ENCODE assay signal across 8 cellular contexts in genomic region chr22:19844423-19845368, GRCh38. TPM values are rescaled to one million over a fixed set of nuclear protein-coding genes. Genes with fewer than 3 reads are reported as not detected.
A peak's percentile ranks its signal among the peaks of the same experiment; 100 is the strongest.
DNase-seq lines count a peak whose midpoint lies in the region; ATAC-seq and TF ChIP-seq lines count a peak whose summit lies in the region.

No MANE protein-coding gene starts in this region.

- H3K9me3 ChIP-seq in adrenal gland (replicated peaks in 1 of 3), result no peaks in the 10 kb centered on the region
- no peaks in the 10 kb centered on the region for H3K9me3 ChIP-seq in tibial artery

- H3K4me3 ChIP-seq in adrenal gland (no peak overlapping the region), tibial artery (peak overlapping the region in 1 of 2 donors; percentile 17)

- H3K27me3 ChIP-seq in adrenal gland (no peaks in the 10 kb centered on the region), tibial artery (no peaks in the 10 kb centered on the region)

- H3K4me1 ChIP-seq in adrenal gland (replicated peaks in 1 of 2), result peaks cover 3 to 12% of the 10 kb centered on the region in 2 donors
- peaks cover 7 to 31% (median 21%) of the 10 kb centered on the region in 4 donors for H3K4me1 ChIP-seq in tibial artery

- intact Hi-C loops in adrenal gland (cut with DNase I), result no loop called here
- intact Hi-C loops in tibial artery (cut with DNase I; ENCODE audit: low total_unique reads), result no loop called here

- H3K36me3 ChIP-seq in adrenal gland (replicated peaks in 1 of 2) (no peaks in the 10 kb centered on the region), tibial artery (peaks cover 0 to 9% (median 6%) of the 10 kb centered on the region in 3 donors)

- no peak for TF ChIP-seq POLR2A in adrenal gland (IDR thresholded peaks at IDR 0.05)

- H3K27ac ChIP-seq in adrenal gland, result peak overlapping the region in 2 of 5 donors; percentile 67 to 89
- peak overlapping the region; percentile 47 to 52 for H3K27ac ChIP-seq in tibial artery

- ATAC-seq in GM18519 (IDR thresholded peaks at IDR 0.05; ENCODE audit: low FRiP score, unreplicated experiment), result no peak

- TF ChIP-seq CTCF in adrenal gland (IDR thresholded peaks at IDR 0.05) (no peak), tibial artery (IDR thresholded peaks at IDR 0.05) (no peak)

- peak; percentile 57 for DNase-seq in activated CD8-positive, alpha-beta memory T cell treated with anti-CD3 and anti-CD28 coated beads, Interleukin-2, amount 50 U/mL, for 48 hours
- no peak for DNase-seq in activated CD8-positive, alpha-beta memory T cell treated with anti-CD3 and anti-CD28 coated beads for 24 hours
- DNase-seq in adrenal gland, result peak in 6 of 7 donors; percentile 46 to 81 (median 65)
- peak; percentile 35 for DNase-seq in iris pigment epithelial cell (ENCODE audit: low read depth)
- peak; percentile 79 to 83 for DNase-seq in tibial artery
- no peak for DNase-seq in NCI-H524 (lab: John Stamatoyannopoulos, UW)
- DNase-seq in NCI-H1092 treated with DMSO at 0.1 percent for 48 hours (lab: John Stamatoyannopoulos, UW), result no peak

- WGBS in adrenal gland, 4 donors, result 57 to 85% (median 65%) methylated on average over 9 to 22 of the region's 22 CpGs

RNA-seq across cellular contexts. Expression of gene GNB1L, which starts 10.0 kb away (rescaled TPM):
- total RNA-seq in adrenal gland, result 1 to 10 TPM in 7 of 8 donors, under 1 TPM in 1; 0.26 to 6.6 (median 3.7) TPM
- polyA plus RNA-seq in adrenal gland, result 1 to 10 TPM in 2 of 3 donors, not detected in 1; 4.3 to 6.2 TPM

RNA-seq across cellular contexts. Expression of gene RTL10, which starts 10.0 kb away (rescaled TPM):
- total RNA-seq in adrenal gland, result 10 to 100 TPM in 6 of 8 donors, 1 to 10 TPM in 2; 5.5 to 17.3 (median 11.7) TPM
- 10 to 100 TPM in 1 of 3 donors, 1 to 10 TPM in 2; 5.8 to 14.1 (median 7.9) TPM for polyA plus RNA-seq in adrenal gland

Comparison
In these comparisons a context has a peak if more than half of its experiments do, and no peak if none do; other contexts are left out.
1. DNase-seq: peak in activated CD8-positive, alpha-beta memory T cell treated with anti-CD3 and anti-CD28 coated beads, Interleukin-2, amount 50 U/mL, for 48 hours (single experiment), adrenal gland (6 of 7), iris pigment epithelial cell (single experiment) and tibial artery (2 of 2); none in activated CD8-positive, alpha-beta memory T cell treated with anti-CD3 and anti-CD28 coated beads for 24 hours (single experiment), NCI-H524 (0 of 2) and NCI-H1092 treated with DMSO at 0.1 percent for 48 hours (single experiment).